20 cellular contexts compared by ENCODE assay signal in the genomic region with DNA sequence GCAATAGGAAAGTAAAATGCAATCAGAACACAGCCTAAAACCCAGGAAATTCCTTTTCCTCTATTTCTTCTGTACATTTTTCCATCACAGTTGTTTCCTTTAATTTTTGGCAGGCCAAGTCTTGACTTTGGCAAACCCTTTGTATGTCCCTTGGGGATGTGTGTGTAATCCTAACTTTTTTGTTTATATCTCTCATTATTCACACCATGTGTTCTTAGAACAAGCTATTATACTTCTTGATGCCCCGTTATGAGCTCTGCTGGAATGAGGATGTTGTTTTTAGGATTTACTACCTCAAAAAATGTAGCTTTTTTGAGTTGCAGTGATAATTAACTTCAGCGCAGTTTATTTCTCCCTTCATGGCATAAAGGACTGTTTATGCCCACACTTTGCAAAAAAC.
A peak's percentile ranks its signal among the peaks of the same experiment; 100 is the strongest.
DNase-seq lines count a peak whose midpoint lies in the region; TF ChIP-seq lines count a peak whose summit lies in the region.
"Had no signal": no experiment of that assay in that cellular context is flagged by ENCODE, and none has a peak within 500 bp of the region (broad histone marks: within the 10 kb centered on the region; RNA-seq: fewer than 3 reads in every experiment).

No MANE protein-coding gene starts in this region.

- in situ Hi-C loops in mammary epithelial cell (cut with MboI; ENCODE audit: low sequenced_read_pairs in 2 of 2) = no loop called here

- H3K9me3 Mint-ChIP-seq in MCF 10A (ENCODE audit: unreplicated experiment) (no peaks in the 10 kb centered on the region), chondrocyte (ENCODE audit: low read depth) (peaks cover 6% of the 10 kb centered on the region)
- H3K9me3 Mint-ChIP-seq: activated CD4-positive, alpha-beta memory T cell treated with anti-CD3 and anti-CD28 coated beads, Interleukin-2, amount 10 ng/mL, durations not matched to agents 7 days and 5 days; activated T-cell treated with anti-CD3 and anti-CD28 coated beads, Interleukin-2, amount 50 U/mL, for 4 hours; CD8-positive, alpha-beta memory T cell; central memory CD8-positive, alpha-beta T cell had no signal

- CTCF ChIA-PET in MCF 10A (lab: Yijun Ruan, JAX) (interaction anchor here (0.6 to 1.0 kb wide), 2 partner anchors 14 to 426 kb away, joined by 3 read pairs; no protein-coding TSS in a partner anchor), mammary epithelial cell (lab: Charles Lee; ENCODE audit: low non-redundant PET) (no interaction called here)

- H3K27ac Mint-ChIP-seq in MCF 10A (ENCODE audit: low read depth, unreplicated experiment) = no peak overlapping the region
- peak overlapping the region; percentile 50 for H3K27ac Mint-ChIP-seq in chondrocyte (ENCODE audit: unreplicated experiment)
- H3K27ac Mint-ChIP-seq: activated CD4-positive, alpha-beta memory T cell treated with anti-CD3 and anti-CD28 coated beads, Interleukin-2, amount 10 ng/mL, durations not matched to agents 7 days and 5 days; activated naive CD8-positive, alpha-beta T cell; CD8-positive, alpha-beta memory T cell; naive thymus-derived CD8-positive, alpha-beta T cell; progenitor cell of endocrine pancreas had no signal

- TF ChIP-seq EP300 in suprapubic skin (IDR thresholded peaks at IDR 0.05) = no peak

- no peaks in the 10 kb centered on the region for H3K36me3 ChIP-seq in mammary epithelial cell (ENCODE audit: insufficient read depth, low read length)
- H3K36me3 ChIP-seq in left ventricle myocardium inferior = no peaks in the 10 kb centered on the region
- H3K36me3 ChIP-seq in suprapubic skin = no peaks in the 10 kb centered on the region

- dilution Hi-C loops in mammary epithelial cell (cut with HindIII; ENCODE audit: low sequenced_read_pairs) = no loop called here

- H3K27me3 Mint-ChIP-seq in MCF 10A (ENCODE audit: insufficient read depth, unreplicated experiment) = no peaks in the 10 kb centered on the region
- H3K27me3 Mint-ChIP-seq in chondrocyte (ENCODE audit: low read depth) = peaks cover 2% of the 10 kb centered on the region
- H3K27me3 Mint-ChIP-seq: progenitor cell of endocrine pancreas had no signal

- WGBS in mammary epithelial cell (ENCODE audit: low coverage, missing lambda C conversion rate) = 47% methylated on average over 2 of the region's 2 CpGs
- 47% methylated on average over 2 of the region's 2 CpGs for whole genome bisulfite sequencing in suprapubic skin

- intact Hi-C loops in MCF 10A (cut with micrococcal nuclease) (no loop called here), mammary epithelial cell (cut with micrococcal nuclease) (no loop called here), left ventricle myocardium inferior (cut with micrococcal nuclease) (no loop called here)

- peak; percentile 55 for DNase-seq in MCF 10A (ENCODE audit: unreplicated experiment)
- no peak for DNase-seq in mammary epithelial cell
- no peak for DNase-seq in chondrocyte (ENCODE audit: low spot score)
- DNase-seq in left ventricle myocardium inferior = no peak
- DNase-seq in suprapubic skin (ENCODE audit: low spot score in 2 of 2) = no peak
- no peak for DNase-seq in NCI-H187 (lab: John Stamatoyannopoulos, UW)
- DNase-seq in foreskin melanocyte = no peak
- no peak for DNase-seq in NCI-H146 treated with DMSO at 0.1 percent for 48 hours (lab: John Stamatoyannopoulos, UW; ENCODE audit: unreplicated experiment)
- DNase-seq: activated CD4-positive, alpha-beta memory T cell treated with anti-CD3 and anti-CD28 coated beads, Interleukin-2, amount 10 ng/mL, durations not matched to agents 7 days and 5 days; activated T-cell treated with anti-CD3 and anti-CD28 coated beads, Interleukin-2, amount 50 U/mL, for 4 hours; CD8-positive, alpha-beta memory T cell; Kasumi-1; naive thymus-derived CD8-positive, alpha-beta T cell; NCI-H1436; NCI-H2227 treated with DMSO at 0.1 percent for 48 hours; stimulated activated naive CD4-positive, alpha-beta T cell treated with Interleukin-2 at 50 U/mL for 16 hours had no signal

- no peaks in the 10 kb centered on the region for H3K27me3 ChIP-seq in mammary epithelial cell (ENCODE audit: insufficient read depth, low read length)
- H3K27me3 ChIP-seq in left ventricle myocardium inferior (ENCODE audit: low read depth) = no peaks in the 10 kb centered on the region
- no peaks in the 10 kb centered on the region for H3K27me3 ChIP-seq in suprapubic skin

- H3K4me3 Mint-ChIP-seq in MCF 10A (ENCODE audit: unreplicated experiment) (no peak overlapping the region), chondrocyte (ENCODE audit: unreplicated experiment) (no peak overlapping the region)
- H3K4me3 Mint-ChIP-seq: activated CD4-positive, alpha-beta memory T cell treated with anti-CD3 and anti-CD28 coated beads, Interleukin-2, amount 10 ng/mL, durations not matched to agents 7 days and 5 days; activated naive CD8-positive, alpha-beta T cell; activated T-cell treated with anti-CD3 and anti-CD28 coated beads, Interleukin-2, amount 50 U/mL, for 4 hours; CD8-positive, alpha-beta memory T cell; central memory CD8-positive, alpha-beta T cell; naive thymus-derived CD8-positive, alpha-beta T cell had no signal

- POLR2A ChIA-PET in MCF 10A (lab: Yijun Ruan, JAX) = interaction anchor here (0.6 kb wide), 1 partner anchor 643 kb away, joined by 4 read pairs; no protein-coding TSS in a partner anchor

- no peak overlapping the region for H3K4me2 ChIP-seq in mammary epithelial cell (ENCODE audit: insufficient read depth, low read depth, low read length)

- no peak overlapping the region for H2AFZ ChIP-seq in mammary epithelial cell (ENCODE audit: low read depth, low read length)

- H3K4me1 Mint-ChIP-seq in MCF 10A (ENCODE audit: insufficient read depth, unreplicated experiment) = no peaks in the 10 kb centered on the region
- peaks cover 50% of the 10 kb centered on the region for H3K4me1 Mint-ChIP-seq in chondrocyte (ENCODE audit: low read depth)
- H3K4me1 Mint-ChIP-seq: activated CD4-positive, alpha-beta memory T cell treated with anti-CD3 and anti-CD28 coated beads, Interleukin-2, amount 10 ng/mL, durations not matched to agents 7 days and 5 days; CD8-positive, alpha-beta memory T cell; central memory CD8-positive, alpha-beta T cell; naive thymus-derived CD8-positive, alpha-beta T cell had no signal

- TF ChIP-seq POLR2A in suprapubic skin (IDR thresholded peaks at IDR 0.05) = no peak

- H4K20me1 ChIP-seq in mammary epithelial cell (ENCODE audit: insufficient read depth, low read length) = no peaks in the 10 kb centered on the region

- H3K9me3 ChIP-seq in mammary epithelial cell (replicated peaks; ENCODE audit: insufficient read depth, low read length) (no peaks in the 10 kb centered on the region), left ventricle myocardium inferior (replicated peaks) (no peaks in the 10 kb centered on the region), suprapubic skin (no peaks in the 10 kb centered on the region)

- H3K4me3 ChIP-seq in mammary epithelial cell (replicated peaks in 1 of 3; ENCODE audit: insufficient read depth in 1 of 3, low read depth in 2 of 3, low read length in 3 of 3) = no peak overlapping the region
- H3K4me3 ChIP-seq in left ventricle myocardium inferior = no peak overlapping the region
- no peak overlapping the region for H3K4me3 ChIP-seq in suprapubic skin
- H3K4me3 ChIP-seq: lung had no signal

- H3K79me2 ChIP-seq in mammary epithelial cell (ENCODE audit: insufficient read depth, low read length) = no peaks in the 10 kb centered on the region

- BruUV-seq in MCF 10A (replicated peaks; lab: Mats Ljungman, UMichigan) (no TSS peak), mammary epithelial cell (replicated peaks; lab: Mats Ljungman, UMichigan) (no TSS peak)

- H3K9ac ChIP-seq in mammary epithelial cell (ENCODE audit: insufficient read depth, low read length) = no peak overlapping the region

- no peak overlapping the region for H3K27ac ChIP-seq in mammary epithelial cell (ENCODE audit: insufficient read depth, low read depth, low read length)
- H3K27ac ChIP-seq in left ventricle myocardium inferior (replicated peaks) = peak overlapping the region; percentile 49
- peak overlapping the region; percentile 20 for H3K27ac ChIP-seq in suprapubic skin

- no peak for TF ChIP-seq CTCF in MCF 10A (IDR thresholded peaks at IDR 0.05; ENCODE audit: unreplicated experiment)
- TF ChIP-seq CTCF in mammary epithelial cell (conservative IDR thresholded peaks at IDR 0.05 in 1 of 2, IDR thresholded peaks at IDR 0.05 in 1 of 2; ENCODE audit: extremely low read depth in 1 of 2, insufficient read depth in 1 of 2, low read depth in 1 of 2, low read length in 2 of 2) = no peak
- TF ChIP-seq CTCF in chondrocyte (IDR thresholded peaks at IDR 0.05) = no peak
- TF ChIP-seq CTCF in left ventricle myocardium inferior (IDR thresholded peaks at IDR 0.05; ENCODE audit: borderline replicate concordance) = no peak
- TF ChIP-seq CTCF in suprapubic skin (IDR thresholded peaks at IDR 0.05) = no peak

- H3K4me1 ChIP-seq in mammary epithelial cell (ENCODE audit: insufficient read depth, low read length) (no peaks in the 10 kb centered on the region), left ventricle myocardium inferior (peaks cover 8% of the 10 kb centered on the region), suprapubic skin (peaks cover 5% of the 10 kb centered on the region)

- H3K36me3 Mint-ChIP-seq in MCF 10A (ENCODE audit: insufficient read depth, unreplicated experiment) (no peaks in the 10 kb centered on the region), chondrocyte (ENCODE audit: low read depth) (no peaks in the 10 kb centered on the region)
- H3K36me3 Mint-ChIP-seq: activated naive CD8-positive, alpha-beta T cell; naive thymus-derived CD8-positive, alpha-beta T cell had no signal
